ENCODE assay signal across 14 cellular contexts in genomic region chr9:2209400-2209799, GRCh38.
DNase-seq lines count a peak whose midpoint lies in the region; ATAC-seq and TF ChIP-seq lines count a peak whose summit lies in the region.
"Had no signal": no experiment of that assay in that cellular context is flagged by ENCODE, and none has a peak within 500 bp of the region (broad histone marks: within the 10 kb centered on the region; RNA-seq: fewer than 3 reads in every experiment).

No MANE protein-coding gene starts in this region.

- H3K27me3 Mint-ChIP-seq in HFFc6 (ENCODE audit: insufficient read depth) (no peaks in the 10 kb centered on the region; the same call in 1 of the 2 replicates), memory B cell (no peaks in the 10 kb centered on the region)

- TF ChIP-seq CTCF in HFFc6 (IDR thresholded peaks at IDR 0.05), result no peak

- ATAC-seq in memory B cell (ENCODE audit: low read depth), result no peak
- no peak for ATAC-seq in HG02642 (IDR thresholded peaks at IDR 0.05; ENCODE audit: poor library complexity, unreplicated experiment)
- ATAC-seq in GM18870 (IDR thresholded peaks at IDR 0.05; ENCODE audit: unreplicated experiment), result no peak
- ATAC-seq: activated naive CD4-positive, alpha-beta T cell treated with anti-CD3 and anti-CD28 coated beads, Interleukin-2, amount 50 U/mL, for 72 hours; psoas muscle had no signal

- H3K36me3 Mint-ChIP-seq in HFFc6 (ENCODE audit: low read depth) (no peaks in the 10 kb centered on the region), memory B cell (peaks cover 2% of the 10 kb centered on the region)
- H3K36me3 Mint-ChIP-seq: activated naive CD4-positive, alpha-beta T cell treated with anti-CD3 and anti-CD28 coated beads, Interleukin-2, amount 50 U/mL, for 72 hours had no signal

- H3K9me3 Mint-ChIP-seq in HFFc6 (no peaks in the 10 kb centered on the region), memory B cell (no peaks in the 10 kb centered on the region)
- H3K9me3 Mint-ChIP-seq: activated naive CD4-positive, alpha-beta T cell treated with anti-CD3 and anti-CD28 coated beads, Interleukin-2, amount 50 U/mL, for 72 hours had no signal

- H3K27ac Mint-ChIP-seq in HFFc6, result peak overlapping the region; percentile 5; the same call in 1 of the 2 replicates
- peak overlapping the region; percentile 20 for H3K27ac Mint-ChIP-seq in memory B cell
- H3K27ac Mint-ChIP-seq: activated naive CD4-positive, alpha-beta T cell treated with anti-CD3 and anti-CD28 coated beads, Interleukin-2, amount 50 U/mL, for 72 hours had no signal

- peak; percentile 19 for DNase-seq in ELR (ENCODE audit: low read depth)
- no peak for DNase-seq in HFFc6
- DNase-seq in SIG-M5 treated with dmso at 0.1 percent for 504 hours (lab: John Stamatoyannopoulos, UW; ENCODE audit: unreplicated experiment), result peak; percentile 77
- no peak for DNase-seq in memory B cell (ENCODE audit: low spot score in 2 of 2)
- DNase-seq in NCI-H1048 (lab: John Stamatoyannopoulos, UW), result no peak
- no peak for DNase-seq in NCI-H510A (lab: John Stamatoyannopoulos, UW)
- DNase-seq: activated CD4-positive, alpha-beta T cell treated with anti-CD3 and anti-CD28 coated beads for 1 hour; KG1; NCI-H2081 treated with DMSO at 0.1 percent for 48 hours; psoas muscle; tibial artery had no signal

- H3K4me3 Mint-ChIP-seq in HFFc6 (peak overlapping the region; percentile 5; the same call in 1 of the 2 replicates), memory B cell (no peak overlapping the region)

- H3K4me1 Mint-ChIP-seq in HFFc6 (ENCODE audit: low read depth) (peaks cover 22% of the 10 kb centered on the region), memory B cell (peaks cover 6% of the 10 kb centered on the region)

Comparison
In these comparisons a context has a peak if more than half of its experiments do, and no peak if none do; other contexts are left out.
1. DNase-seq: peak in ELR (single experiment) and SIG-M5 treated with dmso at 0.1 percent for 504 hours (single experiment); none in HFFc6 (single experiment), memory B cell (0 of 2), NCI-H1048 (single experiment) and NCI-H510A (single experiment).